ENCODE assay signal across 9 cellular contexts in genomic region chr11:65213322-65214211, GRCh38. TPM values are rescaled to one million over a fixed set of nuclear protein-coding genes. Genes with fewer than 3 reads are reported as not detected.
DNase-seq lines count a peak whose midpoint lies in the region; ATAC-seq and TF ChIP-seq lines count a peak whose summit lies in the region.
"Had no signal": no experiment of that assay in that cellular context is flagged by ENCODE, and none has a peak within 500 bp of the region (broad histone marks: within the 10 kb centered on the region; RNA-seq: fewer than 3 reads in every experiment).

No MANE protein-coding gene starts in this region.

- no peak overlapping the region for H3K27ac ChIP-seq in RWPE2 (ENCODE audit: poor library complexity, severe bottlenecking)
- H3K27ac ChIP-seq in iPS-20b (ENCODE audit: low read length) = peak overlapping the region; percentile 99
- no peak overlapping the region for H3K27ac ChIP-seq in upper lobe of right lung

- H3K27ac Mint-ChIP-seq in activated T-cell treated with anti-CD3 and anti-CD28 coated beads, Interleukin-2, amount 50 U/mL, for 72 hours = peak overlapping the region; percentile 36
- H3K27ac Mint-ChIP-seq in activated T-cell treated with anti-CD3 and anti-CD28 coated beads, Interleukin-2, amount 50 U/mL, for 24 hours = no peak overlapping the region

- H3K27me3 ChIP-seq in RWPE2 (ENCODE audit: insufficient read depth, poor library complexity, severe bottlenecking) (no peaks in the 10 kb centered on the region), iPS-20b (ENCODE audit: insufficient read depth, low read length) (no peaks in the 10 kb centered on the region), upper lobe of right lung (no peaks in the 10 kb centered on the region)

- H3K4me3 ChIP-seq in RWPE2 (ENCODE audit: severe bottlenecking) (no peak overlapping the region), iPS-20b (ENCODE audit: low read length) (peak overlapping the region; percentile 53; the same call in 1 of the 2 replicates), upper lobe of right lung (no peak overlapping the region)

- TF ChIP-seq CTCF in RWPE2 (IDR thresholded peaks at IDR 0.05; ENCODE audit: poor library complexity, severe bottlenecking) = no peak
- no peak for TF ChIP-seq CTCF in upper lobe of right lung (IDR thresholded peaks at IDR 0.05)

- peak overlapping the region; percentile 70 for H3K9ac ChIP-seq in iPS-20b (ENCODE audit: low read depth, low read length)

- H3K9me3 ChIP-seq in RWPE2 (ENCODE audit: severe bottlenecking) (no peaks in the 10 kb centered on the region), iPS-20b (ENCODE audit: insufficient read depth, low read depth, low read length) (no peaks in the 10 kb centered on the region), upper lobe of right lung (no peaks in the 10 kb centered on the region)

- H3K4me1 ChIP-seq in RWPE2 (ENCODE audit: insufficient read depth, poor library complexity, severe bottlenecking) (no peaks in the 10 kb centered on the region), iPS-20b (ENCODE audit: insufficient read depth, low read length) (peaks cover 22% of the 10 kb centered on the region; the same call in 1 of the 2 replicates), upper lobe of right lung (peaks cover 5% of the 10 kb centered on the region)

- H3K36me3 Mint-ChIP-seq in activated T-cell treated with anti-CD3 and anti-CD28 coated beads, Interleukin-2, amount 50 U/mL, for 72 hours (ENCODE audit: insufficient read depth in 2 of 2) = peaks cover 2 to 3% of the 10 kb centered on the region in 2 donors
- peaks cover 27% of the 10 kb centered on the region for H3K36me3 Mint-ChIP-seq in activated T-cell treated with anti-CD3 and anti-CD28 coated beads, Interleukin-2, amount 50 U/mL, for 24 hours (ENCODE audit: low read depth)

- peak overlapping the region in 1 of 2 donors; percentile 36 for H3K4me3 Mint-ChIP-seq in activated T-cell treated with anti-CD3 and anti-CD28 coated beads, Interleukin-2, amount 50 U/mL, for 72 hours
- H3K4me3 Mint-ChIP-seq in activated T-cell treated with anti-CD3 and anti-CD28 coated beads, Interleukin-2, amount 50 U/mL, for 24 hours = no peak overlapping the region

- intact Hi-C loops in upper lobe of right lung (cut with DNase I) = no loop called here

- H3K9me3 Mint-ChIP-seq in activated T-cell treated with anti-CD3 and anti-CD28 coated beads, Interleukin-2, amount 50 U/mL, for 72 hours = peaks cover 2 to 3% of the 10 kb centered on the region in 2 donors
- peaks cover 4% of the 10 kb centered on the region for H3K9me3 Mint-ChIP-seq in activated T-cell treated with anti-CD3 and anti-CD28 coated beads, Interleukin-2, amount 50 U/mL, for 24 hours

- H3K4me1 Mint-ChIP-seq in activated T-cell treated with anti-CD3 and anti-CD28 coated beads, Interleukin-2, amount 50 U/mL, for 72 hours (ENCODE audit: low read depth) = peaks cover 13% of the 10 kb centered on the region
- peaks cover 20% of the 10 kb centered on the region for H3K4me1 Mint-ChIP-seq in activated T-cell treated with anti-CD3 and anti-CD28 coated beads, Interleukin-2, amount 50 U/mL, for 24 hours (ENCODE audit: low read depth)

- H3K36me3 ChIP-seq in RWPE2 (ENCODE audit: low read depth) (peaks cover 29% of the 10 kb centered on the region), iPS-20b (ENCODE audit: insufficient read depth, low read depth, low read length) (peaks cover 31% of the 10 kb centered on the region), upper lobe of right lung (peaks cover 33% of the 10 kb centered on the region)

- peak; percentile 20 to 44 for DNase-seq in activated T-cell treated with anti-CD3 and anti-CD28 coated beads, Interleukin-2, amount 50 U/mL, for 72 hours
- no peak for DNase-seq in activated T-cell treated with anti-CD3 and anti-CD28 coated beads, Interleukin-2, amount 50 U/mL, for 24 hours
- DNase-seq in RWPE2 (ENCODE audit: low spot score) (no peak), upper lobe of right lung (no peak), dedifferentiated amniotic fluid mesenchymal stem cell (ENCODE audit: extremely low spot score) (no peak)
- DNase-seq: COR-L47 had no signal

- peak; percentile 16 to 50 for ATAC-seq in activated T-cell treated with anti-CD3 and anti-CD28 coated beads, Interleukin-2, amount 50 U/mL, for 72 hours (replicated peaks in 1 of 2)
- ATAC-seq in RWPE2 (ENCODE audit: low read depth) = peak; percentile 28
- ATAC-seq in upper lobe of right lung = peak; percentile 27
- ATAC-seq in GM21723 (IDR thresholded peaks at IDR 0.05; ENCODE audit: unreplicated experiment) = no peak
- ATAC-seq in GM18870 (IDR thresholded peaks at IDR 0.05; ENCODE audit: unreplicated experiment) = no peak

- H3K27me3 Mint-ChIP-seq in activated T-cell treated with anti-CD3 and anti-CD28 coated beads, Interleukin-2, amount 50 U/mL, for 72 hours (ENCODE audit: low read depth) = no peaks in the 10 kb centered on the region
- H3K27me3 Mint-ChIP-seq in activated T-cell treated with anti-CD3 and anti-CD28 coated beads, Interleukin-2, amount 50 U/mL, for 24 hours = peaks cover 3% of the 10 kb centered on the region

RNA-seq across cellular contexts. Expression of gene CAPN1, which starts 31.8 kb away (rescaled TPM):
- 100 to 1,000 TPM in 1 of 2 donors, 10 to 100 TPM in 1; 99.1 to 114 TPM for total RNA-seq in activated T-cell treated with anti-CD3 and anti-CD28 coated beads, Interleukin-2, amount 50 U/mL, for 72 hours
- total RNA-seq in upper lobe of right lung = 179 TPM

RNA-seq across cellular contexts. Expression of gene SPDYC, which starts 43.5 kb away (rescaled TPM):
- not detected for total RNA-seq in activated T-cell treated with anti-CD3 and anti-CD28 coated beads, Interleukin-2, amount 50 U/mL, for 72 hours
- not detected for total RNA-seq in upper lobe of right lung

RNA-seq across cellular contexts. Expression of gene POLA2, which starts 48.2 kb away (rescaled TPM):
- total RNA-seq in activated T-cell treated with anti-CD3 and anti-CD28 coated beads, Interleukin-2, amount 50 U/mL, for 72 hours = 10 to 100 TPM; 54.2 to 67.0 TPM
- total RNA-seq in upper lobe of right lung = 9.5 TPM

Comparison
In these comparisons a context has a peak if more than half of its experiments do, and no peak if none do; other contexts are left out.
1. DNase-seq: peak in activated T-cell treated with anti-CD3 and anti-CD28 coated beads, Interleukin-2, amount 50 U/mL, for 72 hours (2 of 2); none in activated T-cell treated with anti-CD3 and anti-CD28 coated beads, Interleukin-2, amount 50 U/mL, for 24 hours (single experiment), RWPE2 (single experiment), upper lobe of right lung (single experiment) and dedifferentiated amniotic fluid mesenchymal stem cell (single experiment).
2. ATAC-seq: peak in activated T-cell treated with anti-CD3 and anti-CD28 coated beads, Interleukin-2, amount 50 U/mL, for 72 hours (2 of 2), RWPE2 (single experiment) and upper lobe of right lung (single experiment); none in GM21723 (single experiment) and GM18870 (single experiment).